Comparison of ENCODE assay signal across 9 cellular contexts in genomic region chr1:30966690-30967369, GRCh38. TPM values are rescaled to one million over a fixed set of nuclear protein-coding genes. Genes with fewer than 3 reads are reported as not detected.
DNase-seq lines count a peak whose midpoint lies in the region; ATAC-seq and TF ChIP-seq lines count a peak whose summit lies in the region.
"Had no signal": no experiment of that assay in that cellular context is flagged by ENCODE, and none has a peak within 500 bp of the region (broad histone marks: within the 10 kb centered on the region; RNA-seq: fewer than 3 reads in every experiment).

No MANE protein-coding gene starts in this region.

- peaks cover 55% of the 10 kb centered on the region for H3K36me3 Mint-ChIP-seq in activated CD4-positive, alpha-beta memory T cell treated with anti-CD3 and anti-CD28 coated beads for 36 hours
- H3K36me3 Mint-ChIP-seq in activated CD4-positive, alpha-beta memory T cell treated with anti-CD3 and anti-CD28 coated beads, Interleukin-2, amount 10 ng/mL, durations not matched to agents 7 days and 5 days (ENCODE audit: low read depth) = peaks cover 60% of the 10 kb centered on the region
- H3K36me3 Mint-ChIP-seq in stimulated activated naive B cell treated with anti-CD40 and anti-IgM and Interleukin-4, amounts not matched to agents 10 μg/mL and 1 μg/mL and 100 μg/mL, for 72 hours = peaks cover 48 to 63% of the 10 kb centered on the region in 2 donors

- H3K27ac Mint-ChIP-seq in activated CD4-positive, alpha-beta memory T cell treated with anti-CD3 and anti-CD28 coated beads for 36 hours = peak overlapping the region; percentile 0
- no peak overlapping the region for H3K27ac Mint-ChIP-seq in activated CD4-positive, alpha-beta memory T cell treated with anti-CD3 and anti-CD28 coated beads, Interleukin-2, amount 10 ng/mL, durations not matched to agents 7 days and 5 days
- H3K27ac Mint-ChIP-seq in stimulated activated naive B cell treated with anti-CD40 and anti-IgM and Interleukin-4, amounts not matched to agents 10 μg/mL and 1 μg/mL and 100 μg/mL, for 72 hours = peak overlapping the region; percentile 28

- H3K9ac ChIP-seq in PC-3 (ENCODE audit: low read length) = no peak overlapping the region

- no peaks in the 10 kb centered on the region for H3K9me2 ChIP-seq in PC-3 (replicated peaks; ENCODE audit: low read length)

- no peaks in the 10 kb centered on the region for H3K9me3 ChIP-seq in PC-3 (ENCODE audit: low read length)

- H3K9me3 Mint-ChIP-seq in activated CD4-positive, alpha-beta memory T cell treated with anti-CD3 and anti-CD28 coated beads for 36 hours = no peaks in the 10 kb centered on the region
- H3K9me3 Mint-ChIP-seq in activated CD4-positive, alpha-beta memory T cell treated with anti-CD3 and anti-CD28 coated beads, Interleukin-2, amount 10 ng/mL, durations not matched to agents 7 days and 5 days = no peaks in the 10 kb centered on the region
- H3K9me3 Mint-ChIP-seq in stimulated activated naive B cell treated with anti-CD40 and anti-IgM and Interleukin-4, amounts not matched to agents 10 μg/mL and 1 μg/mL and 100 μg/mL, for 72 hours = no peaks in the 10 kb centered on the region

- H3K4me3 ChIP-seq in PC-3 (ENCODE audit: low read length) = no peak overlapping the region

- H3F3A ChIP-seq in PC-3 (ENCODE audit: low read length, unreplicated experiment) = no peaks in the 10 kb centered on the region

- no peak overlapping the region for H3K4me3 Mint-ChIP-seq in activated CD4-positive, alpha-beta memory T cell treated with anti-CD3 and anti-CD28 coated beads for 36 hours
- H3K4me3 Mint-ChIP-seq in activated CD4-positive, alpha-beta memory T cell treated with anti-CD3 and anti-CD28 coated beads, Interleukin-2, amount 10 ng/mL, durations not matched to agents 7 days and 5 days = no peak overlapping the region
- no peak overlapping the region for H3K4me3 Mint-ChIP-seq in stimulated activated naive B cell treated with anti-CD40 and anti-IgM and Interleukin-4, amounts not matched to agents 10 μg/mL and 1 μg/mL and 100 μg/mL, for 72 hours

- DNase-seq in activated CD4-positive, alpha-beta memory T cell treated with anti-CD3 and anti-CD28 coated beads for 36 hours = no peak
- DNase-seq in activated CD4-positive, alpha-beta memory T cell treated with anti-CD3 and anti-CD28 coated beads, Interleukin-2, amount 10 ng/mL, durations not matched to agents 7 days and 5 days = no peak
- DNase-seq in PC-3 (peak; percentile 38), fibroblast of the conjunctiva (ENCODE audit: low read depth) (peak; percentile 35)
- no peak for DNase-seq in stimulated activated naive B cell treated with anti-CD40 and anti-IgM and Interleukin-4, amounts not matched to agents 10 μg/mL and 1 μg/mL and 100 μg/mL, for 72 hours
- no peak for DNase-seq in activated CD4-positive, alpha-beta T cell treated with anti-CD3 and anti-CD28 coated beads for 4 hours
- DNase-seq: AML-193 had no signal

- no peak overlapping the region for H3K4me2 ChIP-seq in PC-3 (ENCODE audit: low read length)

- no peaks in the 10 kb centered on the region for H3K27me3 Mint-ChIP-seq in activated CD4-positive, alpha-beta memory T cell treated with anti-CD3 and anti-CD28 coated beads for 36 hours
- H3K27me3 Mint-ChIP-seq in activated CD4-positive, alpha-beta memory T cell treated with anti-CD3 and anti-CD28 coated beads, Interleukin-2, amount 10 ng/mL, durations not matched to agents 7 days and 5 days = no peaks in the 10 kb centered on the region
- H3K27me3 Mint-ChIP-seq in stimulated activated naive B cell treated with anti-CD40 and anti-IgM and Interleukin-4, amounts not matched to agents 10 μg/mL and 1 μg/mL and 100 μg/mL, for 72 hours = no peaks in the 10 kb centered on the region

- POLR2A ChIA-PET in activated CD4-positive, alpha-beta memory T cell treated with anti-CD3 and anti-CD28 coated beads for 36 hours (lab: Charles Lee) = no interaction called here
- POLR2A ChIA-PET in activated CD4-positive, alpha-beta memory T cell treated with anti-CD3 and anti-CD28 coated beads, Interleukin-2, amount 10 ng/mL, durations not matched to agents 7 days and 5 days (lab: Charles Lee) = interaction anchor here (1.0 kb wide), 2 partner anchors 73 to 99 kb away, joined by 3 read pairs; no protein-coding TSS in a partner anchor
- POLR2A ChIA-PET in PC-3 (lab: Charles Lee; ENCODE audit: unreplicated experiment) = no interaction called here

- ATAC-seq in PC-3 = no peak
- ATAC-seq in stimulated activated naive B cell treated with anti-CD40 and anti-IgM and Interleukin-4, amounts not matched to agents 10 μg/mL and 1 μg/mL and 100 μg/mL, for 72 hours (replicated peaks) = no peak
- ATAC-seq in HG02852 (IDR thresholded peaks at IDR 0.05; ENCODE audit: unreplicated experiment) = no peak
- no peak for ATAC-seq in GM19455 (IDR thresholded peaks at IDR 0.05; ENCODE audit: unreplicated experiment)

- peaks cover 43% of the 10 kb centered on the region for H3K79me2 ChIP-seq in PC-3 (ENCODE audit: low read length)

- no peak overlapping the region for H3K27ac ChIP-seq in PC-3 (ENCODE audit: low read length)

- no TSS peak for BruUV-seq in PC-3 (replicated peaks; lab: Mats Ljungman, UMichigan)

- CTCF ChIA-PET in activated CD4-positive, alpha-beta memory T cell treated with anti-CD3 and anti-CD28 coated beads for 36 hours (lab: Charles Lee) = no interaction called here
- CTCF ChIA-PET in activated CD4-positive, alpha-beta memory T cell treated with anti-CD3 and anti-CD28 coated beads, Interleukin-2, amount 10 ng/mL, durations not matched to agents 7 days and 5 days (lab: Charles Lee) = no interaction called here
- CTCF ChIA-PET in PC-3 (lab: Charles Lee) = no interaction called here

- H2AFZ ChIP-seq in PC-3 (ENCODE audit: low read length) = no peak overlapping the region

- no peaks in the 10 kb centered on the region for H3K27me3 ChIP-seq in PC-3 (ENCODE audit: low read length)

- H3K4me1 ChIP-seq in PC-3 (ENCODE audit: insufficient read depth, low read length) = peaks cover 12% of the 10 kb centered on the region

- peaks cover 12% of the 10 kb centered on the region; the same call in 1 of the 2 replicates for H4K20me1 ChIP-seq in PC-3 (ENCODE audit: low read length)

- intact Hi-C loops in activated CD4-positive, alpha-beta memory T cell treated with anti-CD3 and anti-CD28 coated beads for 36 hours (cut with micrococcal nuclease) = no loop called here
- intact Hi-C loops in PC-3 (cut with micrococcal nuclease) = no loop called here

- TF ChIP-seq CTCF in PC-3 (conservative IDR thresholded peaks at IDR 0.05; ENCODE audit: low read depth, low read length) = no peak

- H3K36me3 ChIP-seq in PC-3 (ENCODE audit: low read depth, low read length) = peaks cover 81% of the 10 kb centered on the region

- H3K4me1 Mint-ChIP-seq in activated CD4-positive, alpha-beta memory T cell treated with anti-CD3 and anti-CD28 coated beads for 36 hours (ENCODE audit: low read depth) = peaks cover 7% of the 10 kb centered on the region
- peaks cover 15% of the 10 kb centered on the region for H3K4me1 Mint-ChIP-seq in activated CD4-positive, alpha-beta memory T cell treated with anti-CD3 and anti-CD28 coated beads, Interleukin-2, amount 10 ng/mL, durations not matched to agents 7 days and 5 days
- peaks cover 6 to 29% of the 10 kb centered on the region in 2 donors for H3K4me1 Mint-ChIP-seq in stimulated activated naive B cell treated with anti-CD40 and anti-IgM and Interleukin-4, amounts not matched to agents 10 μg/mL and 1 μg/mL and 100 μg/mL, for 72 hours

RNA-seq across cellular contexts. Expression of gene SDC3, which starts 58.3 kb away (rescaled TPM):
- total RNA-seq in activated CD4-positive, alpha-beta memory T cell treated with anti-CD3 and anti-CD28 coated beads for 36 hours = under 1 TPM; 0.12 to 0.17 TPM
- total RNA-seq in activated CD4-positive, alpha-beta memory T cell treated with anti-CD3 and anti-CD28 coated beads, Interleukin-2, amount 10 ng/mL, durations not matched to agents 7 days and 5 days = not detected
- total RNA-seq in PC-3 (2014; rRNA removed) = 10.0 and 20.3 TPM in 2 replicates

Comparison
In these comparisons a context has a peak if more than half of its experiments do, and no peak if none do; other contexts are left out.
1. DNase-seq: peak in PC-3 (single experiment) and fibroblast of the conjunctiva (single experiment); none in activated CD4-positive, alpha-beta memory T cell treated with anti-CD3 and anti-CD28 coated beads for 36 hours (single experiment), activated CD4-positive, alpha-beta memory T cell treated with anti-CD3 and anti-CD28 coated beads, Interleukin-2, amount 10 ng/mL, durations not matched to agents 7 days and 5 days (single experiment), stimulated activated naive B cell treated with anti-CD40 and anti-IgM and Interleukin-4, amounts not matched to agents 10 μg/mL and 1 μg/mL and 100 μg/mL, for 72 hours (single experiment) and activated CD4-positive, alpha-beta T cell treated with anti-CD3 and anti-CD28 coated beads for 4 hours (0 of 2).